15 cellular contexts compared by ENCODE assay signal in the genomic region with DNA sequence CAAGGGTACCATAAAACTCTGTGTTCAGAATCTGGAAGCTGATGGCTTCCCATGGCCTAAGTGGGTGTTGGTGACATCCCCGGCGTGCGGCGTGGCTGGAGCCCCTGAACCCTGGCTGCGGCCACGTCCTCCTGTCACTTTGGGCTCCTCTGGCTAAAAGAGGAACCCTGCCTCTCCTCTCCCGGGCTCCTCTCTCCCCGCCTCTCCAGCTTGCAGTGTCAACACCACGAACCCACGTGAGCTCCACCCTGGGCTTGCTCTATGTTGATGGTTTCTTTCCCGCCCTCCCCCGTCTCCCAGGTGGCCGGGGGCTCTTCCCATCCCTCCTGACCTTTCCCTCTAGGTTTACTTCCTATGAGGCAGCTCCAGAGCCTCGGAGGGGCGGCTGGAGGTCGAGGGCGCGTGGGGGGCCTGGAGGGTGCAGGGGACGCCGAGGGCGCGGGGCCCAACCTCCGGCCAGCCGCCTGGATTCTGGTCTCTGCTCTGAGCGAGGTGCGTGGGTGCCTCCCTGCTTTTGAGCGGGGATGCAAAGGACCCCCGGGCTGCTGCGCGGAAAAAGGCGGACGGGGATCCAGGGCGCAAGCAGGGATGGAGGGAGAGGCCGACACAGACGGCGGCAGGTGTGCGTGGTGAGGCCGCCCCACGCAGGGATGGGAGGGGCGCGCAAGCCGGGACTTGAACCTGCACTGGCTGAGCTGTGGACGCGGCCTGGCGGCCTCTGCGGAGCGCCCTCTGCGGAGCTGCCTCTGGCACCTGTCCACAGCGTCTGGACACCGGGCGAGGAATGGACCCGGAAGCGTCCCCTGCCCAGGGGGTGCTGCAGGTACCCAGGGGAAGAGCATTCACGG.
DNase-seq lines count a peak whose midpoint lies in the region; ATAC-seq and TF ChIP-seq lines count a peak whose summit lies in the region.
"Had no signal": no experiment of that assay in that cellular context is flagged by ENCODE, and none has a peak within 500 bp of the region (broad histone marks: within the 10 kb centered on the region; RNA-seq: fewer than 3 reads in every experiment).

No MANE protein-coding gene starts in this region.

- no peak overlapping the region for H3K4me3 ChIP-seq in spleen
- H3K4me3 ChIP-seq: esophagus muscularis mucosa, tibial nerve had no signal

- H3K4me1 ChIP-seq in spleen = peaks cover 6 to 45% (median 27%) of the 10 kb centered on the region in 6 donors

- H3K9me3 ChIP-seq in T-helper 17 cell (ENCODE audit: control insufficient read depth, low read length, poor library complexity, severe bottlenecking) (no peaks in the 10 kb centered on the region), spleen (no peaks in the 10 kb centered on the region)
- H3K9me3 ChIP-seq: esophagus muscularis mucosa had no signal

- peaks cover 3 to 49% (median 31%) of the 10 kb centered on the region in 6 donors for H3K36me3 ChIP-seq in spleen

- POLR2A ChIA-PET in activated CD4-positive, alpha-beta T cell treated with anti-CD3 and anti-CD28 coated beads for 36 hours (lab: Charles Lee) = no interaction called here
- POLR2A ChIA-PET in activated CD4-positive, alpha-beta T cell treated with anti-CD3 and anti-CD28 coated beads, Interleukin-2, amount 10 ng/mL, durations not matched to agents 7 days and 5 days (lab: Charles Lee) = interaction anchor here (0.7 kb wide), 1 partner anchor 55 kb away, joined by 3 read pairs; no protein-coding TSS in a partner anchor

- peaks cover 27% of the 10 kb centered on the region for H3K36me3 Mint-ChIP-seq in activated CD4-positive, alpha-beta T cell treated with anti-CD3 and anti-CD28 coated beads for 36 hours (ENCODE audit: low read depth)
- peaks cover 28% of the 10 kb centered on the region for H3K36me3 Mint-ChIP-seq in activated CD4-positive, alpha-beta T cell treated with anti-CD3 and anti-CD28 coated beads, Interleukin-2, amount 10 ng/mL, durations not matched to agents 7 days and 5 days (ENCODE audit: low read depth)
- H3K36me3 Mint-ChIP-seq in T-helper 17 cell (ENCODE audit: low read depth) (peaks cover 7% of the 10 kb centered on the region), immature natural killer cell (peaks cover 15 to 30% (median 18%) of the 10 kb centered on the region in 3 donors), osteocyte (ENCODE audit: unreplicated experiment) (peaks cover 21% of the 10 kb centered on the region)

- no peaks in the 10 kb centered on the region for H3K27me3 Mint-ChIP-seq in activated CD4-positive, alpha-beta T cell treated with anti-CD3 and anti-CD28 coated beads for 36 hours
- no peaks in the 10 kb centered on the region for H3K27me3 Mint-ChIP-seq in activated CD4-positive, alpha-beta T cell treated with anti-CD3 and anti-CD28 coated beads, Interleukin-2, amount 10 ng/mL, durations not matched to agents 7 days and 5 days
- no peaks in the 10 kb centered on the region for H3K27me3 Mint-ChIP-seq in T-helper 17 cell
- H3K27me3 Mint-ChIP-seq in immature natural killer cell (ENCODE audit: low read depth in 3 of 3) = peaks cover 0 to 12% (median 7%) of the 10 kb centered on the region in 3 donors
- H3K27me3 Mint-ChIP-seq in osteocyte (ENCODE audit: unreplicated experiment) = no peaks in the 10 kb centered on the region

- CTCF ChIA-PET in activated CD4-positive, alpha-beta T cell treated with anti-CD3 and anti-CD28 coated beads for 36 hours (lab: Charles Lee) = no interaction called here
- CTCF ChIA-PET in activated CD4-positive, alpha-beta T cell treated with anti-CD3 and anti-CD28 coated beads, Interleukin-2, amount 10 ng/mL, durations not matched to agents 7 days and 5 days (lab: Charles Lee) = interaction anchor here (1.4 kb wide), 1 partner anchor 13 kb away, joined by 3 read pairs; no protein-coding TSS in a partner anchor

- intact Hi-C loops in activated CD4-positive, alpha-beta T cell treated with anti-CD3 and anti-CD28 coated beads for 36 hours (cut with DNase I, micrococcal nuclease) = no loop called here
- intact Hi-C loops in spleen (cut with DNase I; ENCODE audit: low total_unique reads) = no loop called here

- TF ChIP-seq CTCF in spleen (IDR thresholded peaks at IDR 0.05 in 8 of 11, conservative IDR thresholded peaks at IDR 0.05 in 3 of 11) (no peak), osteocyte (IDR thresholded peaks at IDR 0.05) (no peak)

- no peak overlapping the region for H3K4me3 Mint-ChIP-seq in activated CD4-positive, alpha-beta T cell treated with anti-CD3 and anti-CD28 coated beads for 36 hours
- no peak overlapping the region for H3K4me3 Mint-ChIP-seq in activated CD4-positive, alpha-beta T cell treated with anti-CD3 and anti-CD28 coated beads, Interleukin-2, amount 10 ng/mL, durations not matched to agents 7 days and 5 days
- peak overlapping the region; percentile 33 for H3K4me3 Mint-ChIP-seq in T-helper 17 cell
- peak overlapping the region in 4 of 5 donors; percentile 39 to 67 (median 58) for H3K4me3 Mint-ChIP-seq in immature natural killer cell
- H3K4me3 Mint-ChIP-seq in osteocyte (ENCODE audit: unreplicated experiment) = no peak overlapping the region

- ATAC-seq in activated CD4-positive, alpha-beta T cell treated with anti-CD3 and anti-CD28 coated beads for 36 hours = no peak
- ATAC-seq in T-helper 17 cell (no peak), GM21619 (IDR thresholded peaks at IDR 0.05; ENCODE audit: unreplicated experiment) (no peak)

- H3K4me1 Mint-ChIP-seq in activated CD4-positive, alpha-beta T cell treated with anti-CD3 and anti-CD28 coated beads for 36 hours = no peaks in the 10 kb centered on the region
- peaks cover 12% of the 10 kb centered on the region for H3K4me1 Mint-ChIP-seq in activated CD4-positive, alpha-beta T cell treated with anti-CD3 and anti-CD28 coated beads, Interleukin-2, amount 10 ng/mL, durations not matched to agents 7 days and 5 days
- H3K4me1 Mint-ChIP-seq in T-helper 17 cell = peaks cover 12% of the 10 kb centered on the region
- H3K4me1 Mint-ChIP-seq in immature natural killer cell = peaks cover 17 to 36% of the 10 kb centered on the region in 2 donors
- H3K4me1 Mint-ChIP-seq in osteocyte (ENCODE audit: unreplicated experiment) = peaks cover 4% of the 10 kb centered on the region

- WGBS in spleen, 5 donors = 79 to 84% (median 81%) methylated on average over 52 to 54 of the region's 54 CpGs

- H3K9me3 Mint-ChIP-seq in activated CD4-positive, alpha-beta T cell treated with anti-CD3 and anti-CD28 coated beads for 36 hours (ENCODE audit: low read depth) = no peaks in the 10 kb centered on the region
- peaks cover 3% of the 10 kb centered on the region for H3K9me3 Mint-ChIP-seq in activated CD4-positive, alpha-beta T cell treated with anti-CD3 and anti-CD28 coated beads, Interleukin-2, amount 10 ng/mL, durations not matched to agents 7 days and 5 days
- H3K9me3 Mint-ChIP-seq in immature natural killer cell = no peaks in the 10 kb centered on the region
- H3K9me3 Mint-ChIP-seq in osteocyte (ENCODE audit: unreplicated experiment) = peaks cover 3% of the 10 kb centered on the region

- no peak for DNase-seq in activated CD4-positive, alpha-beta T cell treated with anti-CD3 and anti-CD28 coated beads for 36 hours
- no peak for DNase-seq in activated CD4-positive, alpha-beta T cell treated with anti-CD3 and anti-CD28 coated beads, Interleukin-2, amount 10 ng/mL, durations not matched to agents 7 days and 5 days
- DNase-seq in T-helper 17 cell (no peak), immature natural killer cell (no peak), spleen (peak; percentile 64), anterior cingulate cortex (lab: John Stamatoyannopoulos, UW) (no peak), osteocyte (ENCODE audit: extremely low spot score, unreplicated experiment) (no peak)
- DNase-seq: COR-L47; NCI-H1105; NCI-H510A; occipital lobe; stimulated activated CD4-positive, alpha-beta T cell treated with anti-CD3 and anti-CD28 coated beads, Interleukin-12 subunit alpha, Interleukin-12 subunit beta, amount 100 ng/mL, for 4 hours had no signal

- no peak for TF ChIP-seq POLR2A in spleen (IDR thresholded peaks at IDR 0.05)

- no peaks in the 10 kb centered on the region for H3K27me3 ChIP-seq in spleen (replicated peaks in 1 of 7)
- H3K27me3 ChIP-seq: esophagus muscularis mucosa, tibial nerve had no signal

- H3K27ac Mint-ChIP-seq in activated CD4-positive, alpha-beta T cell treated with anti-CD3 and anti-CD28 coated beads for 36 hours = peak overlapping the region; percentile 13
- no peak overlapping the region for H3K27ac Mint-ChIP-seq in activated CD4-positive, alpha-beta T cell treated with anti-CD3 and anti-CD28 coated beads, Interleukin-2, amount 10 ng/mL, durations not matched to agents 7 days and 5 days
- peak overlapping the region; percentile 19 for H3K27ac Mint-ChIP-seq in T-helper 17 cell
- peak overlapping the region in 3 of 6 donors; percentile 30 to 62 (median 34) for H3K27ac Mint-ChIP-seq in immature natural killer cell
- H3K27ac Mint-ChIP-seq in osteocyte (ENCODE audit: unreplicated experiment) = no peak overlapping the region

- H3K27ac ChIP-seq in spleen = peak overlapping the region in 1 of 8 donors; percentile 13
- H3K27ac ChIP-seq: esophagus muscularis mucosa, tibial nerve had no signal

Comparison
In these comparisons a context has a peak if more than half of its experiments do, and no peak if none do; other contexts are left out.
1. H3K27ac Mint-ChIP-seq: peak in activated CD4-positive, alpha-beta T cell treated with anti-CD3 and anti-CD28 coated beads for 36 hours (single experiment) and T-helper 17 cell (single experiment); none in activated CD4-positive, alpha-beta T cell treated with anti-CD3 and anti-CD28 coated beads, Interleukin-2, amount 10 ng/mL, durations not matched to agents 7 days and 5 days (single experiment) and osteocyte (single experiment).
2. H3K4me3 Mint-ChIP-seq: peak in T-helper 17 cell (single experiment) and immature natural killer cell (4 of 5); none in activated CD4-positive, alpha-beta T cell treated with anti-CD3 and anti-CD28 coated beads for 36 hours (single experiment), activated CD4-positive, alpha-beta T cell treated with anti-CD3 and anti-CD28 coated beads, Interleukin-2, amount 10 ng/mL, durations not matched to agents 7 days and 5 days (single experiment) and osteocyte (single experiment).